In genomic region chr6:130713144-130713543, GRCh38 we compare ENCODE assay signal across 19 cellular contexts.
A peak's percentile ranks its signal among the peaks of the same experiment; 100 is the strongest.
DNase-seq lines count a peak whose midpoint lies in the region; ATAC-seq and TF ChIP-seq lines count a peak whose summit lies in the region.
"Had no signal": no experiment of that assay in that cellular context is flagged by ENCODE, and none has a peak within 500 bp of the region (broad histone marks: within the 10 kb centered on the region; RNA-seq: fewer than 3 reads in every experiment).

No MANE protein-coding gene starts in this region.

- CTCF ChIA-PET in PC-9 (lab: Charles Lee) = no interaction called here

- H3K4me3 Mint-ChIP-seq in neural crest cell = no peak overlapping the region
- H3K4me3 Mint-ChIP-seq: CD4-positive, alpha-beta T cell; natural killer cell treated with Interleukin-12 subunit alpha and Interleukin-12 subunit beta and Interleukin-15 and Interleukin-18, amount 100 ng/mL, for 72 hours had no signal

- H3F3A ChIP-seq in PC-9 (ENCODE audit: insufficient read depth, low read depth) = no peaks in the 10 kb centered on the region

- H3K27me3 Mint-ChIP-seq in neural crest cell (ENCODE audit: low read depth) = no peaks in the 10 kb centered on the region
- H3K27me3 Mint-ChIP-seq: CD4-positive, alpha-beta T cell; natural killer cell treated with Interleukin-12 subunit alpha and Interleukin-12 subunit beta and Interleukin-15 and Interleukin-18, amount 100 ng/mL, for 72 hours had no signal

- no peaks in the 10 kb centered on the region for H3K9me3 Mint-ChIP-seq in neural crest cell
- H3K9me3 Mint-ChIP-seq: CD4-positive, alpha-beta T cell had no signal

- no peaks in the 10 kb centered on the region for H3K9me2 ChIP-seq in PC-9 (ENCODE audit: insufficient read depth)

- peaks cover 20% of the 10 kb centered on the region for H3K4me1 Mint-ChIP-seq in neural crest cell

- DNase-seq in G401 (ENCODE audit: low spot score) (peak; percentile 13), amniotic epithelial cell (ENCODE audit: low read depth) (peak; percentile 45), head of caudate nucleus (peak; percentile 15 to 83 (median 58)), neural crest cell (ENCODE audit: low read depth, low spot score) (peak; percentile 14), PC-9 (no peak)
- no peak for DNase-seq in activated CD4-positive, alpha-beta T cell treated with anti-CD3 and anti-CD28 coated beads, Interleukin-2, amount 50 U/mL, for 48 hours
- DNase-seq in stimulated activated CD4-positive, alpha-beta T cell treated with anti-CD3 and anti-CD28 coated beads, Interleukin-4, amount 100 ng/mL, for 24 hours = no peak
- DNase-seq: activated CD4-positive, alpha-beta T cell treated with anti-CD3 and anti-CD28 coated beads, Interleukin-2, amount 50 U/mL, for 1 hour; activated naive CD4-positive, alpha-beta T cell treated with Interleukin-2 at 50 U/mL for 16 hours; CD4-positive, alpha-beta T cell; heart left ventricle; left cardiac atrium; NCI-H2081 treated with DMSO at 0.1 percent for 48 hours; NCI-H510A treated with DMSO at 0.1 percent for 48 hours had no signal

- no peak overlapping the region for H2AFZ ChIP-seq in PC-9

- POLR2A ChIA-PET in PC-9 (lab: Charles Lee; ENCODE audit: unreplicated experiment) = no interaction called here

- H3K36me3 Mint-ChIP-seq in neural crest cell (ENCODE audit: low read depth) = no peaks in the 10 kb centered on the region
- H3K36me3 Mint-ChIP-seq: natural killer cell treated with Interleukin-12 subunit alpha and Interleukin-12 subunit beta and Interleukin-15 and Interleukin-18, amount 100 ng/mL, for 72 hours had no signal

- ATAC-seq in HG03097 (IDR thresholded peaks at IDR 0.05; ENCODE audit: low FRiP score, unreplicated experiment) = no peak
- ATAC-seq: heart left ventricle; left cardiac atrium; natural killer cell treated with Interleukin-12 subunit alpha and Interleukin-12 subunit beta and Interleukin-15 and Interleukin-18, amount 100 ng/mL, for 72 hours; Right ventricle myocardium inferior had no signal

- no TSS peak for BruUV-seq in PC-9 (replicated peaks; lab: Mats Ljungman, UMichigan)

- H3K4me2 ChIP-seq in PC-9 = no peak overlapping the region

- peaks cover 4% of the 10 kb centered on the region; the same call in 1 of the 2 replicates for H3K4me1 ChIP-seq in PC-9 (replicated peaks; ENCODE audit: insufficient read depth)
- H3K4me1 ChIP-seq: ascending aorta, heart left ventricle, suprapubic skin had no signal

- no peak overlapping the region for H3K27ac ChIP-seq in PC-9
- H3K27ac ChIP-seq: ascending aorta, heart left ventricle, suprapubic skin had no signal

- 0 out of 2 replicates have a peak, but pooled peaks cover 3% of the 10 kb centered on the region for H3K9me3 ChIP-seq in PC-9 (ENCODE audit: insufficient read depth, low read depth)
- H3K9me3 ChIP-seq: ascending aorta, heart left ventricle, suprapubic skin had no signal

- intact Hi-C loops in head of caudate nucleus (cut with DNase I) (no loop called here), PC-9 (cut with micrococcal nuclease; ENCODE audit: unreplicated experiment) (no loop called here)

- H3K27me3 ChIP-seq in PC-9 (ENCODE audit: insufficient read depth, low read depth) = peaks cover 8% of the 10 kb centered on the region
- H3K27me3 ChIP-seq: ascending aorta, suprapubic skin had no signal

- no peaks in the 10 kb centered on the region for H4K20me1 ChIP-seq in PC-9 (ENCODE audit: insufficient read depth)

- H3K79me2 ChIP-seq in PC-9 (ENCODE audit: low read depth) = no peaks in the 10 kb centered on the region

- TF ChIP-seq CTCF in neural crest cell (conservative IDR thresholded peaks at IDR 0.05) (no peak), PC-9 (conservative IDR thresholded peaks at IDR 0.05) (no peak)

- no peak overlapping the region for H3K27ac Mint-ChIP-seq in neural crest cell (ENCODE audit: unreplicated experiment)
- H3K27ac Mint-ChIP-seq: CD4-positive, alpha-beta T cell; natural killer cell treated with Interleukin-12 subunit alpha and Interleukin-12 subunit beta and Interleukin-15 and Interleukin-18, amount 100 ng/mL, for 72 hours had no signal

- in situ Hi-C loops in G401 (cut with HindIII; ENCODE audit: low sequenced_read_pairs) = no loop called here

- no peak overlapping the region for H3K4me3 ChIP-seq in PC-9
- H3K4me3 ChIP-seq: ascending aorta, heart left ventricle, suprapubic skin had no signal

- no peaks in the 10 kb centered on the region for H3K36me3 ChIP-seq in PC-9 (ENCODE audit: low read depth)
- H3K36me3 ChIP-seq: ascending aorta, heart left ventricle, suprapubic skin had no signal

Comparison
In these comparisons a context has a peak if more than half of its experiments do, and no peak if none do; other contexts are left out.
1. DNase-seq: peak in G401 (single experiment), amniotic epithelial cell (single experiment), head of caudate nucleus (42 of 42) and neural crest cell (single experiment); none in activated CD4-positive, alpha-beta T cell treated with anti-CD3 and anti-CD28 coated beads, Interleukin-2, amount 50 U/mL, for 48 hours (0 of 2), stimulated activated CD4-positive, alpha-beta T cell treated with anti-CD3 and anti-CD28 coated beads, Interleukin-4, amount 100 ng/mL, for 24 hours (single experiment) and PC-9 (0 of 2).